In genomic region chrX:57232658-57233360, GRCh38 we compare ENCODE assay signal across 18 cellular contexts. TPM values are rescaled to one million over a fixed set of nuclear protein-coding genes. Genes with fewer than 3 reads are reported as not detected.
DNase-seq lines count a peak whose midpoint lies in the region; ATAC-seq and TF ChIP-seq lines count a peak whose summit lies in the region.
"Had no signal": no experiment of that assay in that cellular context is flagged by ENCODE, and none has a peak within 500 bp of the region (broad histone marks: within the 10 kb centered on the region; RNA-seq: fewer than 3 reads in every experiment).

No MANE protein-coding gene starts in this region.

- peaks cover 0 to 7% of the 10 kb centered on the region in 2 donors for H3K27me3 ChIP-seq in breast epithelium
- H3K27me3 ChIP-seq: adrenal gland had no signal

- H3K4me1 ChIP-seq in breast epithelium = no peaks in the 10 kb centered on the region
- H3K4me1 ChIP-seq: adrenal gland had no signal

- peak; percentile 2 for DNase-seq in GM10266 (ENCODE audit: extremely low spot score)
- DNase-seq in midbrain (lab: John Stamatoyannopoulos, UW) = no peak
- DNase-seq in breast epithelium (ENCODE audit: low spot score in 2 of 2) = no peak
- DNase-seq in activated CD8-positive, alpha-beta memory T cell treated with anti-CD3 and anti-CD28 coated beads for 24 hours = no peak
- DNase-seq: activated CD4-positive, alpha-beta T cell treated with anti-CD3 and anti-CD28 coated beads, Interleukin-2, amount 50 U/mL, for 1 hour; activated T-cell treated with anti-CD3 and anti-CD28 coated beads, Interleukin-2, amount 50 U/mL, for 48 hours; adrenal gland; cerebellar nuclear complex; effector memory CD8-positive, alpha-beta T cell; hippocampal formation; KG1; NCI-H1105; substantia nigra had no signal

- no peak overlapping the region for H3K27ac ChIP-seq in breast epithelium
- H3K27ac ChIP-seq: adrenal gland had no signal

- ATAC-seq in GM18520 (IDR thresholded peaks at IDR 0.05; ENCODE audit: unreplicated experiment) = peak; percentile 79
- peak; percentile 56 for ATAC-seq in GM21619 (IDR thresholded peaks at IDR 0.05; ENCODE audit: unreplicated experiment)
- peak; percentile 87 for ATAC-seq in HG03060 (IDR thresholded peaks at IDR 0.05; ENCODE audit: low read depth, unreplicated experiment)
- ATAC-seq in GM21526 (IDR thresholded peaks at IDR 0.05; ENCODE audit: low FRiP score, unreplicated experiment) = no peak
- ATAC-seq: effector memory CD8-positive, alpha-beta T cell had no signal

- no peaks in the 10 kb centered on the region for H3K36me3 ChIP-seq in breast epithelium
- H3K36me3 ChIP-seq: adrenal gland had no signal

- TF ChIP-seq CTCF in GM10266 (IDR thresholded peaks at IDR 0.05; ENCODE audit: control insufficient read depth, insufficient read depth, low read depth, missing control alignments) (no peak), breast epithelium (IDR thresholded peaks at IDR 0.05) (no peak)

- H3K9me3 ChIP-seq in breast epithelium = peaks cover 0 to 5% of the 10 kb centered on the region in 2 donors
- H3K9me3 ChIP-seq: adrenal gland had no signal

- no peak overlapping the region for H3K4me3 ChIP-seq in breast epithelium
- H3K4me3 ChIP-seq: adrenal gland had no signal

- no peak for TF ChIP-seq POLR2A in breast epithelium (IDR thresholded peaks at IDR 0.05)

- intact Hi-C loops in breast epithelium (cut with DNase I; ENCODE audit: low total_unique reads) = no loop called here

RNA-seq across cellular contexts. Expression of gene FAAH2, which starts 53.7 kb away (rescaled TPM):
- total RNA-seq in breast epithelium = 10 to 100 TPM in 2 of 3 donors, under 1 TPM in 1; 0.64 to 52.7 (median 30.2) TPM
- total RNA-seq: SK-MEL-5 had no signal
